ENCODE assay signal across 25 cellular contexts in the genomic region with DNA sequence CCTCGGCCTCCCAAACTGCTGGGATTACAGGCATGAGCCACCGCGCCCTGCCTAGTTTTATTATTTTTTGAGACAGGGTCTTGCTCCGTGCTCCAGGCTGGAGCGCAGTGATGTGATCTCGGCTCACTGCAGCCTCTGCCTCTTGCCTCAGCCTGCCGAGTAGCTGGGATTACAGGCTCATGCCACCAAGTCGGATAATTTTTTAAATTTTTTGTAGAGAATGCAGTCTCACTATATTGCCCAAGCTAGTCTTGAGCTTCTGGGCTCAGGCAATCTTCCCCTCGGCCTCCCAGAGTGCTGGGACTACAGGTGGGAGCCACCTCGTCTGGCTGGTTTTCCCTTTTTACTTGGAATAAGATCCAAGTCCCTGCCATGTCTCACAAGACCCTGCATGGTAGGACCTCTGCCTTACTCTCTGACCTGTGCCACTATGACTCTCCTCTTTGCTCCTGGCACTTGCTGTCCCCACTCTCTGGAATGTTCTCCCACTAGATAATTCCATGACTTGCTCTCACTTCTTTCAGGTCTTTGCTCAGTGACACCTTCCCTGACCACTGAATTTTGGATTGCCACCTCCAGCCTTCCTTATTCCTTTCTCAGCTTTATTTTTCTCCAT. TPM values are rescaled to one million over a fixed set of nuclear protein-coding genes. Genes with fewer than 3 reads are reported as not detected.
A peak's percentile ranks its signal among the peaks of the same experiment; 100 is the strongest.
DNase-seq lines count a peak whose midpoint lies in the region; ATAC-seq and TF ChIP-seq lines count a peak whose summit lies in the region.
"Had no signal": no experiment of that assay in that cellular context is flagged by ENCODE, and none has a peak within 500 bp of the region (broad histone marks: within the 10 kb centered on the region; RNA-seq: fewer than 3 reads in every experiment).

No MANE protein-coding gene starts in this region.

- H3K27ac Mint-ChIP-seq in activated naive CD4-positive, alpha-beta T cell treated with anti-CD3 and anti-CD28 coated beads, Interleukin-2, amount 50 U/mL, for 24 hours = peak overlapping the region; percentile 66
- H3K27ac Mint-ChIP-seq in activated naive CD4-positive, alpha-beta T cell treated with anti-CD3 and anti-CD28 coated beads for 36 hours = no peak overlapping the region
- H3K27ac Mint-ChIP-seq in H9 (no peak overlapping the region), glutamatergic neuron (ENCODE audit: unreplicated experiment) (no peak overlapping the region)
- H3K27ac Mint-ChIP-seq: CD4-positive, alpha-beta T cell; HFFc6 had no signal

- H3K23me2 ChIP-seq in H9 (ENCODE audit: insufficient read length, low read depth, low read length, poor library complexity, severe bottlenecking) = no peaks in the 10 kb centered on the region

- H3K9me3 Mint-ChIP-seq in activated naive CD4-positive, alpha-beta T cell treated with anti-CD3 and anti-CD28 coated beads, Interleukin-2, amount 50 U/mL, for 24 hours = no peaks in the 10 kb centered on the region
- no peaks in the 10 kb centered on the region for H3K9me3 Mint-ChIP-seq in activated naive CD4-positive, alpha-beta T cell treated with anti-CD3 and anti-CD28 coated beads for 36 hours
- H3K9me3 Mint-ChIP-seq in H9 = no peaks in the 10 kb centered on the region; a peak in 1 of 5 replicates
- no peaks in the 10 kb centered on the region for H3K9me3 Mint-ChIP-seq in glutamatergic neuron (ENCODE audit: unreplicated experiment)
- H3K9me3 Mint-ChIP-seq: CD4-positive, alpha-beta T cell; HFFc6 had no signal

- peaks cover 6% of the 10 kb centered on the region; the same call in 1 of the 2 replicates for H3K4me1 ChIP-seq in H9 (ENCODE audit: insufficient read depth, low read length)

- no peaks in the 10 kb centered on the region for H3K9me3 ChIP-seq in H9 (ENCODE audit: control insufficient read depth, low read depth, low read length)
- H3K9me3 ChIP-seq: BLaER1, HAP-1 had no signal

- H3K27ac ChIP-seq in H9 (ENCODE audit: insufficient read length, low read depth, low read length) = no peak overlapping the region
- H3K27ac ChIP-seq: BLaER1, GM23248, KMS-11 had no signal

- no CpG with 5 or more reads among the region's 10 CpGs for WGBS in H9 (ENCODE audit: extremely low coverage, insufficient read length, low lambda C conversion rate)

- peaks cover 1% of the 10 kb centered on the region for H3K27me3 Mint-ChIP-seq in activated naive CD4-positive, alpha-beta T cell treated with anti-CD3 and anti-CD28 coated beads, Interleukin-2, amount 50 U/mL, for 24 hours
- H3K27me3 Mint-ChIP-seq in activated naive CD4-positive, alpha-beta T cell treated with anti-CD3 and anti-CD28 coated beads for 36 hours (ENCODE audit: low read depth) = no peaks in the 10 kb centered on the region
- H3K27me3 Mint-ChIP-seq in H9 (ENCODE audit: low read depth) (peaks cover 4% of the 10 kb centered on the region), glutamatergic neuron (ENCODE audit: unreplicated experiment) (peaks cover 6% of the 10 kb centered on the region)
- H3K27me3 Mint-ChIP-seq: CD4-positive, alpha-beta T cell had no signal

- H3T11ph ChIP-seq in H9 (ENCODE audit: low read length) = no peak overlapping the region

- H3K9ac ChIP-seq in H9 (ENCODE audit: extremely low read depth, insufficient read length, low read length) = no peak overlapping the region
- H3K9ac ChIP-seq: BLaER1, GM23248, KMS-11 had no signal

- H3K4me2 ChIP-seq in H9 (ENCODE audit: insufficient read depth, insufficient read length, low read length) = no peak overlapping the region
- H3K4me2 ChIP-seq: BLaER1, KMS-11 had no signal

- no peak overlapping the region for H3K18ac ChIP-seq in H9 (ENCODE audit: insufficient read length, low read depth, low read length)

- no peak overlapping the region for H3K23ac ChIP-seq in H9 (ENCODE audit: insufficient read length, low read depth, low read length)

- H3K4me1 Mint-ChIP-seq in activated naive CD4-positive, alpha-beta T cell treated with anti-CD3 and anti-CD28 coated beads, Interleukin-2, amount 50 U/mL, for 24 hours = peaks cover 30% of the 10 kb centered on the region
- peaks cover 22% of the 10 kb centered on the region for H3K4me1 Mint-ChIP-seq in activated naive CD4-positive, alpha-beta T cell treated with anti-CD3 and anti-CD28 coated beads for 36 hours (ENCODE audit: low read depth)
- peaks cover 63 to 65% of the 10 kb centered on the region in 2 experiments for H3K4me1 Mint-ChIP-seq in H9
- H3K4me1 Mint-ChIP-seq in glutamatergic neuron (ENCODE audit: low read depth, unreplicated experiment) = no peaks in the 10 kb centered on the region

- DNase-seq in activated naive CD4-positive, alpha-beta T cell treated with anti-CD3 and anti-CD28 coated beads for 36 hours = no peak
- DNase-seq in H9 (peak; percentile 24), glutamatergic neuron (no peak), NCI-H1436 treated with DMSO at 0.1 percent for 48 hours (lab: John Stamatoyannopoulos, UW) (no peak)
- DNase-seq: CD4-positive, alpha-beta T cell; DMS153; DND-41; GM23248; HFFc6; IMR-90; MM.1S; NCI-H1417; NCI-H1694 treated with DMSO at 0.1 percent for 48 hours; NCI-H2081; NCI-H2227 treated with DMSO at 0.1 percent for 48 hours; NCI-H526 treated with DMSO at 0.1 percent for 48 hours; RPMI8226; SHP77 had no signal

- no peak overlapping the region for H2BK15ac ChIP-seq in H9 (ENCODE audit: low read depth, low read length)

- no peak overlapping the region for H2BK12ac ChIP-seq in H9 (ENCODE audit: insufficient read length, low read depth, low read length)

- H3K79me1 ChIP-seq in H9 (ENCODE audit: insufficient read depth, low read depth, low read length, poor library complexity, severe bottlenecking) = no peaks in the 10 kb centered on the region

- H2BK5ac ChIP-seq in H9 (ENCODE audit: insufficient read length, low read length) = no peak overlapping the region

- intact Hi-C loops in activated naive CD4-positive, alpha-beta T cell treated with anti-CD3 and anti-CD28 coated beads for 36 hours (cut with micrococcal nuclease) = no loop called here

- H3K27me3 ChIP-seq in H9 (ENCODE audit: insufficient read depth, low read length) = peaks cover 3% of the 10 kb centered on the region; the same call in 1 of the 2 replicates
- H3K27me3 ChIP-seq: BLaER1 had no signal

- CTCF ChIA-PET in activated naive CD4-positive, alpha-beta T cell treated with anti-CD3 and anti-CD28 coated beads for 36 hours (lab: Charles Lee) = interaction anchor here (7.5 kb wide), 1 partner anchor 26 kb away, joined by 42 read pairs; no protein-coding TSS in a partner anchor

- no peak for TF ChIP-seq CTCF in H9 (conservative IDR thresholded peaks at IDR 0.05)
- TF ChIP-seq CTCF in glutamatergic neuron (IDR thresholded peaks at IDR 0.05; ENCODE audit: partially characterized antibody, unreplicated experiment) = no peak

- H4K20me1 ChIP-seq in H9 (ENCODE audit: control insufficient read depth, insufficient read depth, insufficient read length) = no peaks in the 10 kb centered on the region
- H4K20me1 ChIP-seq: BLaER1 had no signal

- H2AK5ac ChIP-seq in H9 (ENCODE audit: insufficient read length, low read length) = no peak overlapping the region

- no peaks in the 10 kb centered on the region for H3K36me3 Mint-ChIP-seq in activated naive CD4-positive, alpha-beta T cell treated with anti-CD3 and anti-CD28 coated beads, Interleukin-2, amount 50 U/mL, for 24 hours
- no peaks in the 10 kb centered on the region for H3K36me3 Mint-ChIP-seq in activated naive CD4-positive, alpha-beta T cell treated with anti-CD3 and anti-CD28 coated beads for 36 hours (ENCODE audit: low read depth)
- H3K36me3 Mint-ChIP-seq in H9 (ENCODE audit: insufficient read depth in 1 of 3, low read depth in 3 of 3) (no peaks in the 10 kb centered on the region), glutamatergic neuron (ENCODE audit: unreplicated experiment) (peaks cover 5% of the 10 kb centered on the region)

- no peak overlapping the region for H4K5ac ChIP-seq in H9 (ENCODE audit: insufficient read length, low read depth, low read length)

- H3K14ac ChIP-seq in H9 (ENCODE audit: insufficient read depth, low read length) = no peak overlapping the region

- H3K79me2 ChIP-seq in H9 (ENCODE audit: insufficient read depth, low read length) = no peaks in the 10 kb centered on the region; the same call in 1 of the 2 replicates

- ATAC-seq in HG02981 (IDR thresholded peaks at IDR 0.05; ENCODE audit: unreplicated experiment) = no peak
- ATAC-seq in HG03571 (IDR thresholded peaks at IDR 0.05; ENCODE audit: unreplicated experiment) = no peak

- no peak overlapping the region for H4K8ac ChIP-seq in H9 (replicated peaks; ENCODE audit: insufficient read length, low read depth, low read length)

- H2AFZ ChIP-seq in H9 (ENCODE audit: low read length) = no peak overlapping the region
- H2AFZ ChIP-seq: GM23248 had no signal

- no peak overlapping the region for H3K4ac ChIP-seq in H9 (ENCODE audit: low read depth, low read length)

- no peak overlapping the region for H2BK20ac ChIP-seq in H9 (ENCODE audit: low read depth, low read length, poor library complexity, severe bottlenecking)

- no peak overlapping the region for H3K56ac ChIP-seq in H9 (ENCODE audit: insufficient read length, low read depth, low read length)

- H3K4me3 Mint-ChIP-seq in activated naive CD4-positive, alpha-beta T cell treated with anti-CD3 and anti-CD28 coated beads, Interleukin-2, amount 50 U/mL, for 24 hours = no peak overlapping the region
- no peak overlapping the region for H3K4me3 Mint-ChIP-seq in activated naive CD4-positive, alpha-beta T cell treated with anti-CD3 and anti-CD28 coated beads for 36 hours
- H3K4me3 Mint-ChIP-seq in H9 (no peak overlapping the region), glutamatergic neuron (ENCODE audit: unreplicated experiment) (peak overlapping the region; percentile 0)
- H3K4me3 Mint-ChIP-seq: CD4-positive, alpha-beta T cell; HFFc6 had no signal

- no peak overlapping the region for H2BK120ac ChIP-seq in H9 (ENCODE audit: low read depth, low read length, poor library complexity, severe bottlenecking)

- no peak overlapping the region for H4K91ac ChIP-seq in H9 (ENCODE audit: insufficient read length, low read depth, low read length)

RNA-seq across cellular contexts. Expression of gene RARG, which starts 7.7 kb away (rescaled TPM):
- total RNA-seq in activated naive CD4-positive, alpha-beta T cell treated with anti-CD3 and anti-CD28 coated beads for 36 hours = 1 to 10 TPM; 4.0 to 4.6 TPM
- total RNA-seq in H9 (2021) (42.6 and 43.7 TPM in 2 replicates), glutamatergic neuron (ENCODE audit: unreplicated experiment) (0.27 TPM)

RNA-seq across cellular contexts. Expression of gene ESPL1, which starts 28.3 kb away (rescaled TPM):
- 10 to 100 TPM; 53.3 to 54.2 TPM for total RNA-seq in activated naive CD4-positive, alpha-beta T cell treated with anti-CD3 and anti-CD28 coated beads for 36 hours
- total RNA-seq in H9 (2021) = 43.2 and 43.3 TPM in 2 replicates
- 5.1 TPM for total RNA-seq in glutamatergic neuron (ENCODE audit: unreplicated experiment)

RNA-seq across cellular contexts. Expression of gene ITGB7, which starts 32.7 kb away (rescaled TPM):
- total RNA-seq in activated naive CD4-positive, alpha-beta T cell treated with anti-CD3 and anti-CD28 coated beads for 36 hours = 10 to 100 TPM; 32.3 to 32.5 TPM
- total RNA-seq in H9 (2021) (0.26 and 0.39 TPM in 2 replicates), glutamatergic neuron (ENCODE audit: unreplicated experiment) (not detected)
- total RNA-seq: NCI-H460 had no signal

RNA-seq across cellular contexts. Expression of gene PFDN5, which starts 55.6 kb away (rescaled TPM):
- total RNA-seq in activated naive CD4-positive, alpha-beta T cell treated with anti-CD3 and anti-CD28 coated beads for 36 hours = 100 to 1,000 TPM; 376 to 383 TPM
- 285 and 292 TPM in 2 replicates for total RNA-seq in H9 (2021)
- total RNA-seq in glutamatergic neuron (ENCODE audit: unreplicated experiment) = 292 TPM

RNA-seq across cellular contexts. Expression of gene CSAD, which starts 59.0 kb away (rescaled TPM):
- total RNA-seq in activated naive CD4-positive, alpha-beta T cell treated with anti-CD3 and anti-CD28 coated beads for 36 hours = 10 to 100 TPM; 31.5 to 32.3 TPM
- total RNA-seq in H9 (2021) = 7.4 and 7.7 TPM in 2 replicates
- total RNA-seq in glutamatergic neuron (ENCODE audit: unreplicated experiment) = 34.5 TPM

Comparison
In these comparisons a context has a peak if more than half of its experiments do, and no peak if none do; other contexts are left out.
1. RNA of gene ITGB7, which starts 32.7 kb away (total RNA-seq): 32.3 to 32.5 TPM in activated naive CD4-positive, alpha-beta T cell treated with anti-CD3 and anti-CD28 coated beads for 36 hours; 0.26 to 0.39 TPM in H9 and not detected in glutamatergic neuron (single experiment); every median in the first group is over 10 times any median in the second.